Comparison of ENCODE assay signal across 16 cellular contexts in the genomic region with DNA sequence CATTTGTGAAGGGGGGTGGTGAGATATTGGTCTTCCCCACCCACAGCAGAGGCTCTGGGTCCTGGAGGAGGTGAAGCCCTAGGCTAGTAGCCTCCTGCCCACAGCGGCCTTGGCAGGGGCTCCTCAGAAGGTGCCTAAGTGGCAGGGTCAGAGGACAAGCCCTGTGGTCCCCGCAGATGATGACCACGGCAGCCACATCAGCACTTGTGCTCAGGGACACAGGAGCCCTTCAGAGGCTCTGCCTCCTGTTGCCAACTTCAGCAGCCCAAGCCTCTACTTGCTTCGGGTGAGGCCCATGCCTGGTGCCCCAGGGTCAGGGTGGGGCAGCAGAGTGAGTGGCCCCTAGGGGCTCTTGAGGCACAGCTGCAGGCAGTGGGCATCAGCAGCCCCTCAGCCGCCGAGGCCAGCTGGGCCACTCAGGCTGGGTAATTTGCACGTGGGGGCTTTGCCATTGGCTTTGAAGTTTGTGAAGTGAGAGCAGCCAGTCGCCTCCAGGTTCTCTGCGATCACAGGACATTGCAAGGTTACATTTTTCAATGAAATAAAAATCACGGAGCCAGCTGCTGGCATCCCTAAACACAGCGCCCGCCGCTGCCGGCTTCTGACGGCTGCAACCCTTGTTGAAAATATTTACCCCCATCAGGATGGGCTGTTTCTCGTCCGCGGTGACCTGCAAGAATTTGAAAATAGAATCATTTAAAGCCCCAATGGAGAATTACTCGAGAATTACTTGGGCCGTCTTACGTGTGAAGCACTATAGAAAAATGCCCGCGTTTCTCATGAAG.
A peak's percentile ranks its signal among the peaks of the same experiment; 100 is the strongest.
DNase-seq lines count a peak whose midpoint lies in the region; ATAC-seq and TF ChIP-seq lines count a peak whose summit lies in the region.
"Had no signal": no experiment of that assay in that cellular context is flagged by ENCODE, and none has a peak within 500 bp of the region (broad histone marks: within the 10 kb centered on the region; RNA-seq: fewer than 3 reads in every experiment).

No MANE protein-coding gene starts in this region.

- 78 to 90% (median 82%) methylated on average over 22 to 23 of the region's 23 CpGs for WGBS in spleen, 5 donors

- H3K36me3 ChIP-seq in left lung (no peaks in the 10 kb centered on the region), spleen (no peaks in the 10 kb centered on the region)

- no peak overlapping the region for H3K4me3 ChIP-seq in left lung
- H3K4me3 ChIP-seq in spleen, result no peak overlapping the region

- CTCF ChIA-PET in activated naive CD4-positive, alpha-beta T cell treated with anti-CD3 and anti-CD28 coated beads, Interleukin-2, amount 10 ng/mL, durations not matched to agents 7 days and 5 days (lab: Charles Lee), result no interaction called here
- CTCF ChIA-PET in WTC11 (lab: Charles Lee), result no interaction called here

- in situ Hi-C loops in ACHN (cut with HindIII; ENCODE audit: low pct_ligation_motif_present, low pct_unique_long_range_greater_than_20kb, low sequenced_read_pairs), result no loop called here

- H3K9me3 ChIP-seq in left lung, result no peaks in the 10 kb centered on the region
- H3K9me3 ChIP-seq in spleen, result no peaks in the 10 kb centered on the region
- H3K9me3 ChIP-seq: Caco-2 had no signal

- intact Hi-C loops in left lung (cut with DNase I) (no loop called here), spleen (cut with DNase I; ENCODE audit: low total_unique reads) (no loop called here)

- H3K4me1 Mint-ChIP-seq in activated naive CD4-positive, alpha-beta T cell treated with anti-CD3 and anti-CD28 coated beads, Interleukin-2, amount 10 ng/mL, durations not matched to agents 7 days and 5 days, result no peaks in the 10 kb centered on the region
- no peaks in the 10 kb centered on the region for H3K4me1 Mint-ChIP-seq in WTC11

- no peaks in the 10 kb centered on the region for H3K4me1 ChIP-seq in left lung
- no peaks in the 10 kb centered on the region for H3K4me1 ChIP-seq in spleen
- H3K4me1 ChIP-seq: Caco-2 had no signal

- H3K9me3 Mint-ChIP-seq in activated naive CD4-positive, alpha-beta T cell treated with anti-CD3 and anti-CD28 coated beads, Interleukin-2, amount 10 ng/mL, durations not matched to agents 7 days and 5 days, result no peaks in the 10 kb centered on the region
- no peaks in the 10 kb centered on the region for H3K9me3 Mint-ChIP-seq in WTC11

- TF ChIP-seq POLR2A in spleen (IDR thresholded peaks at IDR 0.05), result no peak

- DNase-seq in activated naive CD4-positive, alpha-beta T cell treated with anti-CD3 and anti-CD28 coated beads, Interleukin-2, amount 50 U/mL, for 16 hours, result peak; percentile 5
- no peak for DNase-seq in activated naive CD4-positive, alpha-beta T cell treated with anti-CD3 and anti-CD28 coated beads, Interleukin-2, amount 10 ng/mL, durations not matched to agents 7 days and 5 days
- DNase-seq in WTC11 (ENCODE audit: low spot score) (peak; percentile 4), left lung (peak; percentile 27 to 47), spleen (peak; percentile 64), ACHN (no peak), NCI-H2081 treated with DMSO at 0.1 percent for 48 hours (lab: John Stamatoyannopoulos, UW) (no peak)
- DNase-seq: KBM-7; NCI-H1092; NCI-H345; NCI-H69; NK-92 treated with Interleukin-12 subunit alpha and Interleukin-12 subunit beta, amount 100 ng/mL, for 24 hours had no signal

- H3K27ac ChIP-seq in left lung (no peak overlapping the region), spleen (no peak overlapping the region)
- H3K27ac ChIP-seq: C4-2B, RWPE1 had no signal

- H3K27me3 ChIP-seq in left lung, result peaks cover 0 to 70% of the 10 kb centered on the region in 2 donors
- H3K27me3 ChIP-seq in spleen (replicated peaks in 1 of 7), result peaks cover 0 to 39% (median 0%) of the 10 kb centered on the region in 7 donors

- H3K4me3 Mint-ChIP-seq in activated naive CD4-positive, alpha-beta T cell treated with anti-CD3 and anti-CD28 coated beads, Interleukin-2, amount 10 ng/mL, durations not matched to agents 7 days and 5 days, result no peak overlapping the region
- no peak overlapping the region for H3K4me3 Mint-ChIP-seq in WTC11

- TF ChIP-seq CTCF in WTC11 (IDR thresholded peaks at IDR 0.05) (no peak), left lung (IDR thresholded peaks at IDR 0.05) (no peak), spleen (IDR thresholded peaks at IDR 0.05 in 8 of 11, conservative IDR thresholded peaks at IDR 0.05 in 3 of 11) (no peak)

- H3K27ac Mint-ChIP-seq in activated naive CD4-positive, alpha-beta T cell treated with anti-CD3 and anti-CD28 coated beads, Interleukin-2, amount 10 ng/mL, durations not matched to agents 7 days and 5 days, result no peak overlapping the region
- H3K27ac Mint-ChIP-seq in WTC11, result no peak overlapping the region

- ATAC-seq in WTC11, result no peak
- no peak for ATAC-seq in left lung
- no peak for ATAC-seq in GM18858 (IDR thresholded peaks at IDR 0.05; ENCODE audit: unreplicated experiment)

- no peaks in the 10 kb centered on the region for H3K27me3 Mint-ChIP-seq in activated naive CD4-positive, alpha-beta T cell treated with anti-CD3 and anti-CD28 coated beads, Interleukin-2, amount 10 ng/mL, durations not matched to agents 7 days and 5 days
- no peaks in the 10 kb centered on the region for H3K27me3 Mint-ChIP-seq in WTC11 (ENCODE audit: low read depth)

- POLR2A ChIA-PET in WTC11 (lab: Charles Lee), result no interaction called here

- H3K36me3 Mint-ChIP-seq in activated naive CD4-positive, alpha-beta T cell treated with anti-CD3 and anti-CD28 coated beads, Interleukin-2, amount 10 ng/mL, durations not matched to agents 7 days and 5 days, result no peaks in the 10 kb centered on the region
- H3K36me3 Mint-ChIP-seq in WTC11, result no peaks in the 10 kb centered on the region

TF ChIP-seq in WTC11, 78 proteins besides CTCF, POLR2A, EP300 and RAD21:
- no peak for TF ChIP-seq TCF7 (CRISPR knock-in tag; IDR thresholded peaks at IDR 0.05; ENCODE audit: low read depth)
- no peak for TF ChIP-seq ZNF121 (CRISPR knock-in tag; IDR thresholded peaks at IDR 0.05)
- no peak for TF ChIP-seq ESRRA (CRISPR knock-in tag; IDR thresholded peaks at IDR 0.05; ENCODE audit: borderline replicate concordance)
- TF ChIP-seq, protein P1, sequence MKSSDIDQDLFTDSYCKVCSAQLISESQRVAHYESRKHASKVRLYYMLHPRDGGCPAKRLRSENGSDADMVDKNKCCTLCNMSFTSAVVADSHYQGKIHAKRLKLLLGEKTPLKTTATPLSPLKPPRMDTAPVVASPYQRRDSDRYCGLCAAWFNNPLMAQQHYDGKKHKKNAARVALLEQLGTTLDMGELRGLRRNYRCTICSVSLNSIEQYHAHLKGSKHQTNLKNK (CRISPR knock-in tag; IDR thresholded peaks at IDR 0.05), result no peak
- no peak for TF ChIP-seq NR1H2 (CRISPR knock-in tag; IDR thresholded peaks at IDR 0.05)
- no peak for TF ChIP-seq NFE2L1 (CRISPR knock-in tag; IDR thresholded peaks at IDR 0.05)
- TF ChIP-seq SP1 (CRISPR knock-in tag; conservative IDR thresholded peaks at IDR 0.05), result no peak
- TF ChIP-seq MXD4 (CRISPR knock-in tag; IDR thresholded peaks at IDR 0.05; ENCODE audit: borderline replicate concordance), result no peak
- no peak for TF ChIP-seq GRHL2 (CRISPR knock-in tag; IDR thresholded peaks at IDR 0.05; ENCODE audit: insufficient replicate concordance, severe bottlenecking)
- no peak for TF ChIP-seq ZNF219 (CRISPR knock-in tag; IDR thresholded peaks at IDR 0.05; ENCODE audit: borderline replicate concordance)
- TF ChIP-seq, protein P2, sequence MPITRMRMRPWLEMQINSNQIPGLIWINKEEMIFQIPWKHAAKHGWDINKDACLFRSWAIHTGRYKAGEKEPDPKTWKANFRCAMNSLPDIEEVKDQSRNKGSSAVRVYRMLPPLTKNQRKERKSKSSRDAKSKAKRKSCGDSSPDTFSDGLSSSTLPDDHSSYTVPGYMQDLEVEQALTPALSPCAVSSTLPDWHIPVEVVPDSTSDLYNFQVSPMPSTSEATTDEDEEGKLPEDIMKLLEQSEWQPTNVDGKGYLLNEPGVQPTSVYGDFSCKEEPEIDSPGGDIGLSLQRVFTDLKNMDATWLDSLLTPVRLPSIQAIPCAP (CRISPR knock-in tag; IDR thresholded peaks at IDR 0.05), result no peak
- no peak for TF ChIP-seq SMAD4 (CRISPR knock-in tag; IDR thresholded peaks at IDR 0.05)
- TF ChIP-seq TEAD1 (CRISPR knock-in tag; IDR thresholded peaks at IDR 0.05), result no peak
- no peak for TF ChIP-seq NFATC4 (CRISPR knock-in tag; IDR thresholded peaks at IDR 0.05)
- TF ChIP-seq SMAD3 (CRISPR knock-in tag; IDR thresholded peaks at IDR 0.05; ENCODE audit: borderline replicate concordance), result no peak
- TF ChIP-seq ZNF232 (CRISPR knock-in tag; IDR thresholded peaks at IDR 0.05), result no peak
- TF ChIP-seq, protein P3, sequence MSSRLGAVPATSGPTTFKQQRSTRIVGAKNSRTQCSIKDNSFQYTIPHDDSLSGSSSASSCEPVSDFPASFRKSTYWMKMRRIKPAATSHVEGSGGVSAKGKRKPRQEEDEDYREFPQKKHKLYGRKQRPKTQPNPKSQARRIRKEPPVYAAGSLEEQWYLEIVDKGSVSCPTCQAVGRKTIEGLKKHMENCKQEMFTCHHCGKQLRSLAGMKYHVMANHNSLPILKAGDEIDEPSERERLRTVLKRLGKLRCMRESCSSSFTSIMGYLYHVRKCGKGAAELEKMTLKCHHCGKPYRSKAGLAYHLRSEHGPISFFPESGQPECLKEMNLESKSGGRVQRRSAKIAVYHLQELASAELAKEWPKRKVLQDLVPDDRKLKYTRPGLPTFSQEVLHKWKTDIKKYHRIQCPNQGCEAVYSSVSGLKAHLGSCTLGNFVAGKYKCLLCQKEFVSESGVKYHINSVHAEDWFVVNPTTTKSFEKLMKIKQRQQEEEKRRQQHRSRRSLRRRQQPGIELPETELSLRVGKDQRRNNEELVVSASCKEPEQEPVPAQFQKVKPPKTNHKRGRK (CRISPR knock-in tag; IDR thresholded peaks at IDR 0.05; ENCODE audit: borderline replicate concordance), result no peak
- TF ChIP-seq, protein P4, sequence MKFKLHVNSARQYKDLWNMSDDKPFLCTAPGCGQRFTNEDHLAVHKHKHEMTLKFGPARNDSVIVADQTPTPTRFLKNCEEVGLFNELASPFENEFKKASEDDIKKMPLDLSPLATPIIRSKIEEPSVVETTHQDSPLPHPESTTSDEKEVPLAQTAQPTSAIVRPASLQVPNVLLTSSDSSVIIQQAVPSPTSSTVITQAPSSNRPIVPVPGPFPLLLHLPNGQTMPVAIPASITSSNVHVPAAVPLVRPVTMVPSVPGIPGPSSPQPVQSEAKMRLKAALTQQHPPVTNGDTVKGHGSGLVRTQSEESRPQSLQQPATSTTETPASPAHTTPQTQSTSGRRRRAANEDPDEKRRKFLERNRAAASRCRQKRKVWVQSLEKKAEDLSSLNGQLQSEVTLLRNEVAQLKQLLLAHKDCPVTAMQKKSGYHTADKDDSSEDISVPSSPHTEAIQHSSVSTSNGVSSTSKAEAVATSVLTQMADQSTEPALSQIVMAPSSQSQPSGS (CRISPR knock-in tag; IDR thresholded peaks at IDR 0.05; ENCODE audit: borderline replicate concordance, low read depth), result no peak

Comparison
In these comparisons a context has a peak if more than half of its experiments do, and no peak if none do; other contexts are left out.
1. DNase-seq: peak in activated naive CD4-positive, alpha-beta T cell treated with anti-CD3 and anti-CD28 coated beads, Interleukin-2, amount 50 U/mL, for 16 hours (single experiment), WTC11 (single experiment), left lung (2 of 2) and spleen (single experiment); none in activated naive CD4-positive, alpha-beta T cell treated with anti-CD3 and anti-CD28 coated beads, Interleukin-2, amount 10 ng/mL, durations not matched to agents 7 days and 5 days (single experiment), ACHN (single experiment) and NCI-H2081 treated with DMSO at 0.1 percent for 48 hours (single experiment).